8 cellular contexts compared by ENCODE assay signal in genomic region chr3:49723301-49723630, GRCh38. TPM values are rescaled to one million over a fixed set of nuclear protein-coding genes. Genes with fewer than 3 reads are reported as not detected.
DNase-seq lines count a peak whose midpoint lies in the region; ATAC-seq and TF ChIP-seq lines count a peak whose summit lies in the region.

No MANE protein-coding gene starts in this region.

- no peaks in the 10 kb centered on the region for H3K9me2 ChIP-seq in Karpas-422 (replicated peaks; ENCODE audit: insufficient read depth, low read length)

- peaks cover 20% of the 10 kb centered on the region; the same call in 1 of the 2 replicates for H3K36me3 ChIP-seq in Karpas-422 (ENCODE audit: insufficient read depth, low read length)

- TF ChIP-seq CTCF in coronary artery (IDR thresholded peaks at IDR 0.05): no peak
- TF ChIP-seq CTCF in lower leg skin (IDR thresholded peaks at IDR 0.05): no peak

- H3K79me2 ChIP-seq in Karpas-422 (ENCODE audit: low read length): peaks cover 12% of the 10 kb centered on the region

- no peak for TF ChIP-seq POLR2A in lower leg skin (IDR thresholded peaks at IDR 0.05)

- peak overlapping the region; percentile 96 for H3K9ac ChIP-seq in Karpas-422 (ENCODE audit: low read length)

- intact Hi-C loops in lower leg skin (cut with DNase I; ENCODE audit: low total_unique reads): loop anchor here (10.0 kb wide), 1 partner anchor 62 kb away; the partner anchor contains the start of gene IP6K1

- DNase-seq in ELR (ENCODE audit: low read depth): peak; percentile 60
- DNase-seq in Karpas-422: peak; percentile 82
- peak; percentile 72 for DNase-seq in activated CD4-positive, CD25-positive, alpha-beta regulatory T cell treated with anti-CD3 and anti-CD28 coated beads, Interleukin-2, amount 50 U/mL, for 72 hours
- peak; percentile 81 for DNase-seq in coronary artery (ENCODE audit: low spot score)
- DNase-seq in lower leg skin (ENCODE audit: low spot score in 2 of 2): peak in 1 of 2 donors; percentile 93
- peak; percentile 52 to 56 for DNase-seq in stimulated activated CD4-positive, alpha-beta T cell treated with anti-CD3 and anti-CD28 coated beads, Interleukin-4, amount 100 ng/mL, for 4 hours

- H3K4me2 ChIP-seq in Karpas-422 (ENCODE audit: low read depth, low read length, poor library complexity, severe bottlenecking): peak overlapping the region; percentile 91

- H3K27ac ChIP-seq in Karpas-422 (ENCODE audit: low read length) (peak overlapping the region; percentile 70), coronary artery (peak overlapping the region; percentile 87 to 97)

- peaks cover 33% of the 10 kb centered on the region for H3K4me1 ChIP-seq in Karpas-422 (ENCODE audit: low read length)

- H2AFZ ChIP-seq in Karpas-422 (ENCODE audit: low read length): no peak overlapping the region

- H3K4me3 ChIP-seq in Karpas-422 (ENCODE audit: low read length) (peak overlapping the region; percentile 92), coronary artery (peak overlapping the region; percentile 99), lower leg skin (ENCODE audit: low read depth, poor library complexity, severe bottlenecking) (peak overlapping the region; percentile 96)

- ATAC-seq in GM18868 (IDR thresholded peaks at IDR 0.05; ENCODE audit: unreplicated experiment): no peak
- no peak for ATAC-seq in HG02623 (IDR thresholded peaks at IDR 0.05; ENCODE audit: unreplicated experiment)

- no peaks in the 10 kb centered on the region for H3K9me3 ChIP-seq in Karpas-422 (ENCODE audit: low read length)

- 0 to 2% methylated on average over 7 to 10 of the region's 20 CpGs for WGBS in lower leg skin, 2 donors

- no peaks in the 10 kb centered on the region for H3K27me3 ChIP-seq in Karpas-422 (ENCODE audit: low read length)

- H4K20me1 ChIP-seq in Karpas-422 (ENCODE audit: insufficient read depth, low read depth, low read length): peaks cover 5% of the 10 kb centered on the region; the same call in 1 of the 2 replicates

RNA-seq across cellular contexts. Expression of gene GMPPB, which starts 0.5 kb away (rescaled TPM):
- total RNA-seq in Karpas-422 (2014; rRNA removed; shearing (Covaris generic); ENCODE audit: low replicate concordance): 10.1 and 13.6 TPM in 2 replicates
- total RNA-seq in lower leg skin: 10 to 100 TPM; 10.1 to 27.6 (median 18.2) TPM

RNA-seq across cellular contexts. Expression of gene AMIGO3, which starts 3.8 kb away (rescaled TPM):
- total RNA-seq in Karpas-422 (2014; rRNA removed; shearing (Covaris generic); ENCODE audit: low replicate concordance): 3.8 TPM in 1 of 2 replicates, not detected in the other
- 1 to 10 TPM; 1.0 to 3.7 (median 3.1) TPM for total RNA-seq in lower leg skin

RNA-seq across cellular contexts. Expression of gene RNF123, which starts 33.9 kb away (rescaled TPM):
- 20.1 and 31.5 TPM in 2 replicates for total RNA-seq in Karpas-422 (2014; rRNA removed; shearing (Covaris generic); ENCODE audit: low replicate concordance)
- total RNA-seq in lower leg skin: 10 to 100 TPM; 12.8 to 28.4 (median 26.5) TPM

RNA-seq across cellular contexts. Expression of gene MST1, which starts 34.0 kb away (rescaled TPM):
- 19.8 and 25.6 TPM in 2 replicates for total RNA-seq in Karpas-422 (2014; rRNA removed; shearing (Covaris generic); ENCODE audit: low replicate concordance)
- total RNA-seq in lower leg skin: 10 to 100 TPM; 12.9 to 24.7 (median 17.4) TPM

RNA-seq across cellular contexts. Expression of gene APEH, which starts 49.1 kb away (rescaled TPM):
- total RNA-seq in Karpas-422 (2014; rRNA removed; shearing (Covaris generic); ENCODE audit: low replicate concordance): 96.3 and 175 TPM in 2 replicates
- 10 to 100 TPM; 73.8 to 92.4 (median 83.1) TPM for total RNA-seq in lower leg skin
